ENCODE assay signal across 20 cellular contexts in the genomic region with DNA sequence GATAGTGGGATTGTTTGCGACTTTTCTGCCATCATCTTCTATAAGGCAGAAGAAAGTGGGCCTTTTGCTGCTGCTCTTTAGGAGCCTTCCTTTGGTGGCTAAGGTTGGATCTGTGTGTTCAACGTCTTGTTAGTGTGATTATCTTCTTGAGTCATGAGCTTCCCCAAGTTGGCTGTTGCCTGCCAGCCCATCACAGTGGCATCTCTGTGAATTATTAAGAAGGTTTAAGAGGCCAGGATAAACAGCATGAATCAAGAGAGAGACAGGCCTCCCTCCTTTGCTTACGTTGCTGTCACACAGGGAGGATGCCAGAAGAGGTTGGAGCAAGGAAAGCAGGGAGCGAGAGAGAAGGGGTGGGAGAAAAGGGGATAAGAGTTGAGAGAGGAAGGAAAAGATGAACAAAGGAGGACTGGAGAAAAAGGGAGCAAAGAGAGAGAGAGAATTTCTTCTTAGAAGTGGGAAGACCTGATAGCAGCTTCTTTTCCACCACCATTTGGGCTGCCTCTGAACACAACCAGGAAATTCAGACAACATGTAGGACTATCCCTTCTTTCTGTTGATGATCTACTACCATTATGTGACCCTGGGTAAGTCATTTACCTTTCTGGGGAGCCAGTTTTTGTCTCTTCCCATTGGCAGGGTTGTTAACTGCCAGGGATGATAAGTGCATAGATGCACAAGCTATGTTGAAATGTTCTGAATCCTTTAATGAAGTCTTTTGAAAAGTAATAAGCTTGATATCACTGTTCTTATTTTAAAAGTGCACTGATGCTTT.
"Had no signal": no experiment of that assay in that cellular context is flagged by ENCODE, and none has a peak within 500 bp of the region (broad histone marks: within the 10 kb centered on the region; RNA-seq: fewer than 3 reads in every experiment).

No MANE protein-coding gene starts in this region.

- DNase-seq: activated CD4-positive, alpha-beta T cell treated with anti-CD3 and anti-CD28 coated beads for 36 hours; activated CD8-positive, alpha-beta memory T cell treated with anti-CD3 and anti-CD28 coated beads, Interleukin-2, amount 50 U/mL, for 4 hours; activated CD8-positive, alpha-beta T cell treated with anti-CD3 and anti-CD28 coated beads for 36 hours; activated gamma-delta T cell treated with Interleukin-2 at 50 U/mL for 16 hours; activated naive CD8-positive, alpha-beta T cell treated with anti-CD3 and anti-CD28 coated beads, Interleukin-2, amount 10 ng/mL, durations not matched to agents 7 days and 5 days; activated T-cell treated with anti-CD3 and anti-CD28 coated beads, Interleukin-2, amount 50 U/mL, for 72 hours; caudate nucleus; effector CD4-positive, alpha-beta T cell; kidney; posterior cingulate gyrus; right cardiac atrium; spleen; stimulated activated CD4-positive, alpha-beta T cell treated with anti-CD3 and anti-CD28 coated beads, Interleukin-2, amount 100 ng/mL, for 24 hours; stimulated activated naive CD4-positive, alpha-beta T cell; trophoblast cell had no signal

- H3K4me1 Mint-ChIP-seq: activated CD4-positive, alpha-beta T cell treated with anti-CD3 and anti-CD28 coated beads for 36 hours; activated naive CD8-positive, alpha-beta T cell treated with anti-CD3 and anti-CD28 coated beads, Interleukin-2, amount 10 ng/mL, durations not matched to agents 7 days and 5 days had no signal

- H3K4me2 ChIP-seq: neural progenitor cell had no signal

- FAIRE-seq: astrocyte, endothelial cell of umbilical vein, kidney had no signal

- ATAC-seq: activated CD4-positive, alpha-beta T cell treated with anti-CD3 and anti-CD28 coated beads for 36 hours; activated CD8-positive, alpha-beta T cell treated with anti-CD3 and anti-CD28 coated beads for 36 hours; activated T-cell treated with anti-CD3 and anti-CD28 coated beads, Interleukin-2, amount 50 U/mL, for 72 hours; gastroesophageal sphincter; right cardiac atrium had no signal

- H3K36me3 ChIP-seq: neural progenitor cell, spleen had no signal

- H3K9me3 Mint-ChIP-seq: activated naive CD8-positive, alpha-beta T cell treated with anti-CD3 and anti-CD28 coated beads, Interleukin-2, amount 10 ng/mL, durations not matched to agents 7 days and 5 days; neural progenitor cell had no signal

- H3K4me3 ChIP-seq: coronary artery, gastroesophageal sphincter, neural progenitor cell, spleen had no signal

- H3K36me3 Mint-ChIP-seq: activated naive CD8-positive, alpha-beta T cell treated with anti-CD3 and anti-CD28 coated beads, Interleukin-2, amount 10 ng/mL, durations not matched to agents 7 days and 5 days had no signal

- H3K4me3 Mint-ChIP-seq: activated CD4-positive, alpha-beta T cell treated with anti-CD3 and anti-CD28 coated beads for 36 hours; activated CD8-positive, alpha-beta T cell treated with anti-CD3 and anti-CD28 coated beads for 36 hours; activated naive CD8-positive, alpha-beta T cell treated with anti-CD3 and anti-CD28 coated beads, Interleukin-2, amount 10 ng/mL, durations not matched to agents 7 days and 5 days; activated T-cell treated with anti-CD3 and anti-CD28 coated beads, Interleukin-2, amount 50 U/mL, for 72 hours; neural progenitor cell had no signal

- H3K27me3 Mint-ChIP-seq: activated naive CD8-positive, alpha-beta T cell treated with anti-CD3 and anti-CD28 coated beads, Interleukin-2, amount 10 ng/mL, durations not matched to agents 7 days and 5 days had no signal

- H3K9ac ChIP-seq: neural progenitor cell had no signal

- H3K27ac Mint-ChIP-seq: activated CD4-positive, alpha-beta T cell treated with anti-CD3 and anti-CD28 coated beads for 36 hours; activated CD8-positive, alpha-beta T cell treated with anti-CD3 and anti-CD28 coated beads for 36 hours; activated naive CD8-positive, alpha-beta T cell treated with anti-CD3 and anti-CD28 coated beads, Interleukin-2, amount 10 ng/mL, durations not matched to agents 7 days and 5 days; activated T-cell treated with anti-CD3 and anti-CD28 coated beads, Interleukin-2, amount 50 U/mL, for 72 hours; neural progenitor cell had no signal

- H3K9me3 ChIP-seq: gastroesophageal sphincter, spleen had no signal

- H2AFZ ChIP-seq: neural progenitor cell had no signal

- H3K4me1 ChIP-seq: spleen had no signal

- H3K27me3 ChIP-seq: gastroesophageal sphincter, neural progenitor cell, spleen had no signal

- H3K27ac ChIP-seq: coronary artery, gastroesophageal sphincter, neural progenitor cell, spleen had no signal
